In the genomic region with DNA sequence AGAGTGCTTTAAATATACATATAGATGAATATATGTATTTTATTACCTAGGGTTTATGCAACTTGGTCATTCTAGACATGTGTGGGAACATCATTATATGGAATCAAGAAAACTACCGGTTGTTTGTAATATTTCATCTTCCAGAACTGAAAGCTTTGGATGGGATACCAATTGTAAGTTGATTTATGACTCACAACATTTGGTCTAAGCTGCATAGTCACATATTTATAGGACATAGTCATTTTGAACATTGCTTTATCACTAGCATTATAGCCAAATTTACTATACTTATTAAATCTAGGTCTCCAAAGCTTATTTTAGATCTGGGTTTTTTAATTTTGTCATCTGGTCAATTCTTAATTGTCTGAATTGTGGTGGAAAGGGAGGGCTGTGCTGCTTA, we compare ENCODE assay signal across 27 cellular contexts.
"Had no signal": no experiment of that assay in that cellular context is flagged by ENCODE, and none has a peak within 500 bp of the region (broad histone marks: within the 10 kb centered on the region; RNA-seq: fewer than 3 reads in every experiment).

No MANE protein-coding gene starts in this region.

- H3K27ac Mint-ChIP-seq: activated B cell treated with CpG ODN at 0.5 μM for 24 hours; activated CD8-positive, alpha-beta T cell treated with anti-CD3 and anti-CD28 coated beads, Interleukin-2, amount 10 ng/mL, durations not matched to agents 7 days and 5 days; activated naive CD4-positive, alpha-beta T cell treated with anti-CD3 and anti-CD28 coated beads, Interleukin-2, amount 50 U/mL, for 72 hours; activated T-cell treated with anti-CD3 and anti-CD28 coated beads, Interleukin-2, amount 50 U/mL, for 72 hours; nephron progenitor cell; stimulated activated effector memory CD8-positive, alpha-beta T cell treated with anti-CD3 and anti-CD28 coated beads, Interleukin-12 subunit alpha, Interleukin-12 subunit beta, amount 100 ng/mL, for 72 hours; stimulated activated naive CD8-positive, alpha-beta T cell treated with anti-CD3 and anti-CD28 coated beads, Interleukin-15, Interleukin-2, amounts not matched to agents 100 ng/mL and 50 ng/mL, for 24 hours; T-helper 2 cell treated with Interferon-gamma antibody and Interleukin-4, amounts not matched to agents 5 μg/mL and 100 μg/mL, for 36 hours had no signal

- H3K27me3 ChIP-seq: body of pancreas, cardiac muscle cell, colonic mucosa, gastrocnemius medialis, hepatocyte, neutrophil, upper lobe of left lung had no signal

- H3K4me3 Mint-ChIP-seq: activated B cell treated with CpG ODN at 0.5 μM for 24 hours; activated CD8-positive, alpha-beta T cell treated with anti-CD3 and anti-CD28 coated beads, Interleukin-2, amount 10 ng/mL, durations not matched to agents 7 days and 5 days; activated T-cell treated with anti-CD3 and anti-CD28 coated beads, Interleukin-2, amount 50 U/mL, for 72 hours; nephron progenitor cell; stimulated activated effector memory CD8-positive, alpha-beta T cell treated with anti-CD3 and anti-CD28 coated beads, Interleukin-12 subunit alpha, Interleukin-12 subunit beta, amount 100 ng/mL, for 72 hours; stimulated activated naive CD8-positive, alpha-beta T cell treated with anti-CD3 and anti-CD28 coated beads, Interleukin-15, Interleukin-2, amounts not matched to agents 100 ng/mL and 50 ng/mL, for 24 hours; T-helper 2 cell treated with Interferon-gamma antibody and Interleukin-4, amounts not matched to agents 5 μg/mL and 100 μg/mL, for 36 hours had no signal

- H3K4me3 ChIP-seq: body of pancreas, cardiac muscle cell, colonic mucosa, gastrocnemius medialis, hepatocyte, mucosa of descending colon, upper lobe of left lung had no signal

- H3K4me1 Mint-ChIP-seq: activated B cell treated with CpG ODN at 0.5 μM for 24 hours; nephron progenitor cell; stimulated activated effector memory CD8-positive, alpha-beta T cell treated with anti-CD3 and anti-CD28 coated beads, Interleukin-12 subunit alpha, Interleukin-12 subunit beta, amount 100 ng/mL, for 72 hours had no signal

- DNase-seq: activated B cell treated with CpG ODN at 0.5 μM for 24 hours; activated CD8-positive, alpha-beta T cell treated with anti-CD3 and anti-CD28 coated beads, Interleukin-2, amount 10 ng/mL, durations not matched to agents 7 days and 5 days; activated naive CD4-positive, alpha-beta T cell; activated T-cell treated with anti-CD3 and anti-CD28 coated beads for 4 hours; activated T-cell treated with anti-CD3 and anti-CD28 coated beads, Interleukin-2, amount 50 U/mL, for 72 hours; anterior cingulate cortex; body of pancreas; cerebellar nuclear complex; colonic mucosa; effector CD8-positive, alpha-beta T cell; gastrocnemius medialis; glutamatergic neuron; left cardiac atrium; left ventricle myocardium superior; mucosa of descending colon; nephron progenitor cell; small intestine; stimulated activated CD4-positive, alpha-beta T cell treated with anti-CD3 and anti-CD28 coated beads, Interleukin-4, amount 100 ng/mL, for 24 hours; upper lobe of left lung had no signal

- H3K36me3 ChIP-seq: cardiac muscle cell, colonic mucosa, gastrocnemius medialis, neutrophil, upper lobe of left lung had no signal

- H3K79me2 ChIP-seq: hepatocyte had no signal

- H3K36me3 Mint-ChIP-seq: stimulated activated effector memory CD8-positive, alpha-beta T cell treated with anti-CD3 and anti-CD28 coated beads, Interleukin-12 subunit alpha, Interleukin-12 subunit beta, amount 100 ng/mL, for 72 hours had no signal

- H2AFZ ChIP-seq: hepatocyte had no signal

- H3K9me3 Mint-ChIP-seq: stimulated activated effector memory CD8-positive, alpha-beta T cell treated with anti-CD3 and anti-CD28 coated beads, Interleukin-12 subunit alpha, Interleukin-12 subunit beta, amount 100 ng/mL, for 72 hours; stimulated activated naive CD8-positive, alpha-beta T cell treated with anti-CD3 and anti-CD28 coated beads, Interleukin-15, Interleukin-2, amounts not matched to agents 100 ng/mL and 50 ng/mL, for 24 hours had no signal

- H3K9me3 ChIP-seq: colonic mucosa, gastrocnemius medialis, mucosa of descending colon, neutrophil had no signal

- H3K4me2 ChIP-seq: hepatocyte had no signal

- H3K27ac ChIP-seq: body of pancreas, cardiac muscle cell, colonic mucosa, gastrocnemius medialis, hepatocyte, neutrophil, upper lobe of left lung had no signal

- H3K4me1 ChIP-seq: colonic mucosa, upper lobe of left lung had no signal

- ATAC-seq: activated CD8-positive, alpha-beta T cell treated with anti-CD3 and anti-CD28 coated beads, Interleukin-2, amount 10 ng/mL, durations not matched to agents 7 days and 5 days; activated naive CD4-positive, alpha-beta T cell treated with anti-CD3 and anti-CD28 coated beads, Interleukin-2, amount 50 U/mL, for 72 hours; activated T-cell treated with anti-CD3 and anti-CD28 coated beads, Interleukin-2, amount 50 U/mL, for 72 hours; body of pancreas; gastrocnemius medialis; left cardiac atrium; left ventricle myocardium superior; mucosa of descending colon; sciatic nerve; stimulated activated effector memory CD8-positive, alpha-beta T cell treated with anti-CD3 and anti-CD28 coated beads, Interleukin-12 subunit alpha, Interleukin-12 subunit beta, amount 100 ng/mL, for 72 hours had no signal
